ENCODE assay signal across 1 cellular context in genomic region chr17:19648475-19649406, GRCh38.
TF ChIP-seq lines count a peak whose summit lies in the region.

Gene ALDH3A2 (plus strand): TSS chr17:19648751. CDS start chr17:19648972, 221 bp downstream.

TF ChIP-seq in HepG2, 621 proteins besides CTCF, POLR2A, EP300 and RAD21 (continued from another document and continues in another):
- peak; percentile 64; the same call in 1 of the 2 replicates for TF ChIP-seq ZBTB33 (CRISPR knock-in tag; IDR thresholded peaks at IDR 0.05)
- peak; percentile 93 for TF ChIP-seq USF2 (IDR thresholded peaks at IDR 0.05; ENCODE audit: low read depth, low read length)
- TF ChIP-seq USF2 (CRISPR knock-in tag; IDR thresholded peaks at IDR 0.05; ENCODE audit: borderline replicate concordance) = peak; percentile 99
- peak; percentile 98 for TF ChIP-seq ZNF710 (CRISPR knock-in tag; IDR thresholded peaks at IDR 0.05; ENCODE audit: borderline replicate concordance)
- no peak for TF ChIP-seq NFRKB (IDR thresholded peaks at IDR 0.05)
- 0 out of 2 replicates have a peak, but pooled peaks have one; percentile 91 for TF ChIP-seq ZNF256 (CRISPR knock-in tag; conservative IDR thresholded peaks at IDR 0.05)
- TF ChIP-seq ZBTB42 (CRISPR knock-in tag; IDR thresholded peaks at IDR 0.05) = peak; percentile 81; the same call in 1 of the 2 replicates
- TF ChIP-seq NFYB (CRISPR knock-in tag; IDR thresholded peaks at IDR 0.05) = peak; percentile 84
- TF ChIP-seq TEF (CRISPR knock-in tag; IDR thresholded peaks at IDR 0.05) = peak; percentile 77; the same call in 1 of the 2 replicates
- peak; percentile 72 for TF ChIP-seq AGO1 (IDR thresholded peaks at IDR 0.05; ENCODE audit: low read depth, low read length, poor library complexity, severe bottlenecking)
- TF ChIP-seq SNAI1 (CRISPR knock-in tag; IDR thresholded peaks at IDR 0.05; ENCODE audit: borderline replicate concordance) = peak; percentile 97
- no peak for TF ChIP-seq GRHL1 (CRISPR knock-in tag; conservative IDR thresholded peaks at IDR 0.05)
- peak; percentile 60 for TF ChIP-seq ZNF18 (CRISPR knock-in tag; IDR thresholded peaks at IDR 0.05; ENCODE audit: insufficient replicate concordance)
- TF ChIP-seq ZNF616 (CRISPR knock-in tag; IDR thresholded peaks at IDR 0.05; ENCODE audit: low read depth) = peak; percentile 88; the same call in 1 of the 2 replicates
- no peak for TF ChIP-seq ZBTB46 (CRISPR knock-in tag; IDR thresholded peaks at IDR 0.05; ENCODE audit: borderline replicate concordance)
- TF ChIP-seq SKI (IDR thresholded peaks at IDR 0.05; ENCODE audit: partially characterized antibody) = peak; percentile 93
- TF ChIP-seq GPN1 (CRISPR knock-in tag; IDR thresholded peaks at IDR 0.05; ENCODE audit: borderline replicate concordance) = no peak; the same call in 1 of the 2 replicates
- peak; percentile 64 for TF ChIP-seq TFE3 (CRISPR knock-in tag; IDR thresholded peaks at IDR 0.05)
- peak; percentile 82; the same call in 1 of the 2 replicates for TF ChIP-seq ZFP37 (CRISPR knock-in tag; IDR thresholded peaks at IDR 0.05; ENCODE audit: borderline replicate concordance)
- peak; percentile 49; the same call in 1 of the 2 replicates for TF ChIP-seq SOX13 (IDR thresholded peaks at IDR 0.05)
- TF ChIP-seq SOX13 (CRISPR knock-in tag; conservative IDR thresholded peaks at IDR 0.05 in 1 of 2, IDR thresholded peaks at IDR 0.05 in 1 of 2) = peak in 1 of 2 experiments; percentile 86; a peak in 2 of 4 replicates
- peak; percentile 95 for TF ChIP-seq ZBTB7B (CRISPR knock-in tag; IDR thresholded peaks at IDR 0.05)
- TF ChIP-seq ATF7-NPFF (CRISPR knock-in tag; IDR thresholded peaks at IDR 0.05; ENCODE audit: low read depth) = peak; percentile 98
- peak; percentile 88 for TF ChIP-seq ZNF784 (CRISPR knock-in tag; IDR thresholded peaks at IDR 0.05; ENCODE audit: borderline replicate concordance)
- TF ChIP-seq NR2C2 (CRISPR knock-in tag; IDR thresholded peaks at IDR 0.05; ENCODE audit: borderline replicate concordance) = peak; percentile 74
- TF ChIP-seq E2F5 (CRISPR knock-in tag; conservative IDR thresholded peaks at IDR 0.05) = peak; percentile 86
- TF ChIP-seq AKAP8 (CRISPR knock-in tag; IDR thresholded peaks at IDR 0.05) = no peak; the same call in 1 of the 2 replicates
- peak; percentile 84 for TF ChIP-seq ELF3 (CRISPR knock-in tag; IDR thresholded peaks at IDR 0.05)
- TF ChIP-seq HMGXB4 (CRISPR knock-in tag; IDR thresholded peaks at IDR 0.05; ENCODE audit: borderline replicate concordance in 1 of 2, low read depth in 1 of 2) = peak; percentile 94 to 97
- TF ChIP-seq ZNF678 (CRISPR knock-in tag; IDR thresholded peaks at IDR 0.05) = peak; percentile 73; the same call in 1 of the 2 replicates
- TF ChIP-seq ZNF891 (CRISPR knock-in tag; IDR thresholded peaks at IDR 0.05) = peak; percentile 94; the same call in 1 of the 2 replicates
- TF ChIP-seq PHF5A (CRISPR knock-in tag; IDR thresholded peaks at IDR 0.05; ENCODE audit: low read depth, unreplicated experiment) = peak; percentile 74
- peak; percentile 95 for TF ChIP-seq MXD4 (CRISPR knock-in tag; IDR thresholded peaks at IDR 0.05)
- TF ChIP-seq ZNF558 (CRISPR knock-in tag; IDR thresholded peaks at IDR 0.05; ENCODE audit: borderline replicate concordance) = peak; percentile 99
- peak; percentile 95 for TF ChIP-seq SRY (CRISPR knock-in tag; IDR thresholded peaks at IDR 0.05)
- TF ChIP-seq ZNF563 (CRISPR knock-in tag; IDR thresholded peaks at IDR 0.05) = peak; percentile 98
- peak; percentile 92; the same call in 1 of the 2 replicates for TF ChIP-seq MAF1 (CRISPR knock-in tag; IDR thresholded peaks at IDR 0.05; ENCODE audit: borderline replicate concordance)
- TF ChIP-seq THRA (CRISPR knock-in tag; IDR thresholded peaks at IDR 0.05; ENCODE audit: borderline replicate concordance) = peak; percentile 81
- TF ChIP-seq ZNF768 (CRISPR knock-in tag; IDR thresholded peaks at IDR 0.05) = peak; percentile 83; the same call in 1 of the 2 replicates
- TF ChIP-seq RXRB (CRISPR knock-in tag; IDR thresholded peaks at IDR 0.05; ENCODE audit: borderline replicate concordance) = peak; percentile 91
- TF ChIP-seq BCL6 (CRISPR knock-in tag; IDR thresholded peaks at IDR 0.05) = peak; percentile 79
